8 cellular contexts compared by ENCODE assay signal in the genomic region with DNA sequence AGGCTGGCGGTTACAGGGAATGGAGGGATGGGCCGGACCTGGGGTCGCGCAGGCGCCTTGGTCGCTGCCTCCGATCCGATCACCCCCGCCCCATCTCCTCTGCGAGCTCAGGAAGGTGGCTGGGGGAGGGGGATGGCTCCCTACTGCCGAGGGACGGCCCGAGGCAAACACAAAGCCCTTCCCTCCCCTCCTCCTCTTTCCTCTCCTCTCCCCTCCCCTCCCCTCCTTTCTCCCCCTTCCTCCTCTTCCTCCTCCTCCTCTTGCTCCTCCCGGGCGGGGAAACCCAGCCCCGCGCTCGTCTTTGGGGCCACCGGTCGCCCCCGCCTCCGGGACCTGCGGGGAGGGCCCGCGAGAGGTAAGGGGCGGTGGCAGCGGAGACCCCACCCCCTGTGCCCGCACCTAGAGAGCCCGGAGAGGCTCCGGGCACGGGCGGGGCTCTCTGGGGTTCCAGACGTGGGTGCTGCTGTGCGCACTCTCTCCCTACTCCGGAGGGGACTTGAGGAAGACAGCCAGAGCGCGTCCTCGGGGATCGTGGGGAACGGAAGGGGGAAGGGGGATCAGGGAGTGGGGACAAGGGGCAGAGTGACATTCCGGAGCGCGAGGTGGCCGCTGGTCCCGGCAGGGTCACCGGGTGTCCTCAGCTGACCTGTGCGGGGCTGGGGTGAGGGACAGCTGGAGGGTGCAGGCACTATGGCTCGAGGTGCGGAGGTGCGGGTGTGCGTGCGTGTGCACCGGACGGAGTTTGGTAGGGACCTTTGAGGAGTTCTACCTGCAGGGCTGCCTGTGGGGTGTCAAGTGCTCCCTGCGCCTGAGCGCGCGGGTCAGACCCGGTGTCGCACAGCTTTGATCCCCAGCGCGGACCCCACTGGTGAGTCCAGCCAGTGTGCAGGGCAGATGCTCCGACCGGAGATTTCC. TPM values are rescaled to one million over a fixed set of nuclear protein-coding genes. Genes with fewer than 3 reads are reported as not detected.
DNase-seq lines count a peak whose midpoint lies in the region; TF ChIP-seq lines count a peak whose summit lies in the region.

A gene with protein sequence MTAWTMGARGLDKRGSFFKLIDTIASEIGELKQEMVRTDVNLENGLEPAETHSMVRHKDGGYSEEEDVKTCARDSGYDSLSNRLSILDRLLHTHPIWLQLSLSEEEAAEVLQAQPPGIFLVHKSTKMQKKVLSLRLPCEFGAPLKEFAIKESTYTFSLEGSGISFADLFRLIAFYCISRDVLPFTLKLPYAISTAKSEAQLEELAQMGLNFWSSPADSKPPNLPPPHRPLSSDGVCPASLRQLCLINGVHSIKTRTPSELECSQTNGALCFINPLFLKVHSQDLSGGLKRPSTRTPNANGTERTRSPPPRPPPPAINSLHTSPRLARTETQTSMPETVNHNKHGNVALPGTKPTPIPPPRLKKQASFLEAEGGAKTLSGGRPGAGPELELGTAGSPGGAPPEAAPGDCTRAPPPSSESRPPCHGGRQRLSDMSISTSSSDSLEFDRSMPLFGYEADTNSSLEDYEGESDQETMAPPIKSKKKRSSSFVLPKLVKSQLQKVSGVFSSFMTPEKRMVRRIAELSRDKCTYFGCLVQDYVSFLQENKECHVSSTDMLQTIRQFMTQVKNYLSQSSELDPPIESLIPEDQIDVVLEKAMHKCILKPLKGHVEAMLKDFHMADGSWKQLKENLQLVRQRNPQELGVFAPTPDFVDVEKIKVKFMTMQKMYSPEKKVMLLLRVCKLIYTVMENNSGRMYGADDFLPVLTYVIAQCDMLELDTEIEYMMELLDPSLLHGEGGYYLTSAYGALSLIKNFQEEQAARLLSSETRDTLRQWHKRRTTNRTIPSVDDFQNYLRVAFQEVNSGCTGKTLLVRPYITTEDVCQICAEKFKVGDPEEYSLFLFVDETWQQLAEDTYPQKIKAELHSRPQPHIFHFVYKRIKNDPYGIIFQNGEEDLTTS (plus strand): TSS at position 286 of the 915 bp plus-strand sequence. CDS start 131,344 bp downstream, outside the sequence.

- no peaks in the 10 kb centered on the region for H3K79me2 ChIP-seq in KMS-11 (ENCODE audit: insufficient read depth, low read depth)

- TF ChIP-seq CTCF in KMS-11 (conservative IDR thresholded peaks at IDR 0.05; ENCODE audit: low read depth, low read length) = no peak

- peak within 1 kb of the TSS; percentile 66 for H3K9ac ChIP-seq in KMS-11

- H3K27me3 ChIP-seq in KMS-11 (ENCODE audit: insufficient read depth, low read depth) (no peaks in the 10 kb centered on the region), SJSA1 (replicated peaks) (no peaks in the 10 kb centered on the region)

- H3K9me3 ChIP-seq in SJSA1 (replicated peaks) = no peaks in the 10 kb centered on the region

- H3K4me3 ChIP-seq in KMS-11 (IDR thresholded peaks at IDR 0.05; ENCODE audit: insufficient read depth, low read depth, low read length) = no peak within 1 kb of the TSS
- peak within 1 kb of the TSS; percentile 54 for H3K4me3 ChIP-seq in SJSA1

- DNase-seq in COLO829 (ENCODE audit: low spot score) (peak; percentile 77), SJSA1 (ENCODE audit: low read depth in 1 of 2, low spot score in 2 of 2) (peak; percentile 75 to 91), epidermal melanocyte (ENCODE audit: insufficient read length, low spot score) (peak; percentile 85), lung microvascular endothelial cell (ENCODE audit: low read depth in 2 of 2) (peak; percentile 87 to 90), stromal cell of bone marrow (ENCODE audit: low read depth) (peak; percentile 80), SKM-1 (lab: John Stamatoyannopoulos, UW; ENCODE audit: unreplicated experiment) (no peak), NOMO-1 (lab: John Stamatoyannopoulos, UW; ENCODE audit: unreplicated experiment in 2 of 2) (no peak)

- peak within 1 kb of the TSS; percentile 96 for H2AFZ ChIP-seq in KMS-11 (ENCODE audit: low read depth)

- H3K4me2 ChIP-seq in KMS-11 = peak within 1 kb of the TSS; percentile 78

- no peaks in the 10 kb centered on the region for H3K36me3 ChIP-seq in KMS-11 (ENCODE audit: insufficient read depth)
- H3K36me3 ChIP-seq in SJSA1 = no peaks in the 10 kb centered on the region

- H3K27ac ChIP-seq in KMS-11 = peak within 1 kb of the TSS; percentile 22
- peak within 1 kb of the TSS; percentile 69 for H3K27ac ChIP-seq in SJSA1

- no peaks in the 10 kb centered on the region for H4K20me1 ChIP-seq in KMS-11 (ENCODE audit: insufficient read depth)

- peaks cover 36% of the 10 kb centered on the region for H3K4me1 ChIP-seq in KMS-11 (ENCODE audit: low read depth, poor library complexity, severe bottlenecking)
- H3K4me1 ChIP-seq in SJSA1 (replicated peaks) = peaks cover 27% of the 10 kb centered on the region

RNA-seq across cellular contexts. Expression of the gene that starts here (rescaled TPM):
- total RNA-seq in SJSA1 (2014; rRNA removed; shearing (Covaris generic)) = 15.7 and 19.0 TPM in 2 replicates
- 71.4 and 80.2 TPM in 2 replicates for total RNA-seq in lung microvascular endothelial cell

Comparison
In these comparisons a context has a peak if more than half of its experiments do, and no peak if none do; other contexts are left out.
1. DNase-seq: peak in COLO829 (single experiment), SJSA1 (2 of 2), epidermal melanocyte (single experiment), lung microvascular endothelial cell (2 of 2) and stromal cell of bone marrow (single experiment); none in SKM-1 (single experiment) and NOMO-1 (0 of 2).